In the genomic region with DNA sequence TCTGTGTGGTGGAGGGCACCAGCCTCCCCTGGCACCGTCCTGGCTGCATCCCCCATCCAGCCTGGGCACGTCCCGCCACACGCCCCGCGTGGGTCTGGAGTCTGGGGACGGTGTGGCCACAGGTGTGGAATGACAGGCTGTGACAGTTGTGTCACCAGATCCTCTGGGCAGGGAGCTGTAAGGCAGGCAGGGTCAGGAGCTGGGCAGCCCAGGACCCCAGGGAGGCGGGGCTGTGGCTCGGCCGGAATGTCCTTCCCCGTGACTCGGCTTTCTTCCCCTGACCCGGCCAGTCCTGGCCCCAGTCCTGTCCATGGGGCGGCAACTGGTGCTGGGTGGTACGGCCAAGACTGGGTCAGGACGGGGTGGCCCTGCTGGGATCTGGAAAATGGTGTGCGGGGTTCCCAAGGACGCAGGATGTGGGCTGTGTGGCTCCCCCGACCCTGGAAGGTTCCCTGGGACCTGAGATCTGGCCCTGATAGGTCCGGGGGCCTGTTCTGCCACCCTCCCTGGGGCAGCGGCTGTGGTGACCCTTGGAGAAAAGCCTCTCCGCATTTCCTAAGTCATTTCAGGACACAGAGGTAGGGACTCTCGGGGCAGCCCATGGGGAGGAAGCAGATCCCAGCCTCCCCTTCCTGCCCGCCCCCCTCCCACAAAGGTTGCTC, we compare ENCODE assay signal across 1 cellular context.
TF ChIP-seq lines count a peak whose summit lies in the region.

No MANE protein-coding gene starts in this region.

TF ChIP-seq in GM23338, 12 proteins besides CTCF, POLR2A, EP300 and RAD21:
- TF ChIP-seq, protein P1, sequence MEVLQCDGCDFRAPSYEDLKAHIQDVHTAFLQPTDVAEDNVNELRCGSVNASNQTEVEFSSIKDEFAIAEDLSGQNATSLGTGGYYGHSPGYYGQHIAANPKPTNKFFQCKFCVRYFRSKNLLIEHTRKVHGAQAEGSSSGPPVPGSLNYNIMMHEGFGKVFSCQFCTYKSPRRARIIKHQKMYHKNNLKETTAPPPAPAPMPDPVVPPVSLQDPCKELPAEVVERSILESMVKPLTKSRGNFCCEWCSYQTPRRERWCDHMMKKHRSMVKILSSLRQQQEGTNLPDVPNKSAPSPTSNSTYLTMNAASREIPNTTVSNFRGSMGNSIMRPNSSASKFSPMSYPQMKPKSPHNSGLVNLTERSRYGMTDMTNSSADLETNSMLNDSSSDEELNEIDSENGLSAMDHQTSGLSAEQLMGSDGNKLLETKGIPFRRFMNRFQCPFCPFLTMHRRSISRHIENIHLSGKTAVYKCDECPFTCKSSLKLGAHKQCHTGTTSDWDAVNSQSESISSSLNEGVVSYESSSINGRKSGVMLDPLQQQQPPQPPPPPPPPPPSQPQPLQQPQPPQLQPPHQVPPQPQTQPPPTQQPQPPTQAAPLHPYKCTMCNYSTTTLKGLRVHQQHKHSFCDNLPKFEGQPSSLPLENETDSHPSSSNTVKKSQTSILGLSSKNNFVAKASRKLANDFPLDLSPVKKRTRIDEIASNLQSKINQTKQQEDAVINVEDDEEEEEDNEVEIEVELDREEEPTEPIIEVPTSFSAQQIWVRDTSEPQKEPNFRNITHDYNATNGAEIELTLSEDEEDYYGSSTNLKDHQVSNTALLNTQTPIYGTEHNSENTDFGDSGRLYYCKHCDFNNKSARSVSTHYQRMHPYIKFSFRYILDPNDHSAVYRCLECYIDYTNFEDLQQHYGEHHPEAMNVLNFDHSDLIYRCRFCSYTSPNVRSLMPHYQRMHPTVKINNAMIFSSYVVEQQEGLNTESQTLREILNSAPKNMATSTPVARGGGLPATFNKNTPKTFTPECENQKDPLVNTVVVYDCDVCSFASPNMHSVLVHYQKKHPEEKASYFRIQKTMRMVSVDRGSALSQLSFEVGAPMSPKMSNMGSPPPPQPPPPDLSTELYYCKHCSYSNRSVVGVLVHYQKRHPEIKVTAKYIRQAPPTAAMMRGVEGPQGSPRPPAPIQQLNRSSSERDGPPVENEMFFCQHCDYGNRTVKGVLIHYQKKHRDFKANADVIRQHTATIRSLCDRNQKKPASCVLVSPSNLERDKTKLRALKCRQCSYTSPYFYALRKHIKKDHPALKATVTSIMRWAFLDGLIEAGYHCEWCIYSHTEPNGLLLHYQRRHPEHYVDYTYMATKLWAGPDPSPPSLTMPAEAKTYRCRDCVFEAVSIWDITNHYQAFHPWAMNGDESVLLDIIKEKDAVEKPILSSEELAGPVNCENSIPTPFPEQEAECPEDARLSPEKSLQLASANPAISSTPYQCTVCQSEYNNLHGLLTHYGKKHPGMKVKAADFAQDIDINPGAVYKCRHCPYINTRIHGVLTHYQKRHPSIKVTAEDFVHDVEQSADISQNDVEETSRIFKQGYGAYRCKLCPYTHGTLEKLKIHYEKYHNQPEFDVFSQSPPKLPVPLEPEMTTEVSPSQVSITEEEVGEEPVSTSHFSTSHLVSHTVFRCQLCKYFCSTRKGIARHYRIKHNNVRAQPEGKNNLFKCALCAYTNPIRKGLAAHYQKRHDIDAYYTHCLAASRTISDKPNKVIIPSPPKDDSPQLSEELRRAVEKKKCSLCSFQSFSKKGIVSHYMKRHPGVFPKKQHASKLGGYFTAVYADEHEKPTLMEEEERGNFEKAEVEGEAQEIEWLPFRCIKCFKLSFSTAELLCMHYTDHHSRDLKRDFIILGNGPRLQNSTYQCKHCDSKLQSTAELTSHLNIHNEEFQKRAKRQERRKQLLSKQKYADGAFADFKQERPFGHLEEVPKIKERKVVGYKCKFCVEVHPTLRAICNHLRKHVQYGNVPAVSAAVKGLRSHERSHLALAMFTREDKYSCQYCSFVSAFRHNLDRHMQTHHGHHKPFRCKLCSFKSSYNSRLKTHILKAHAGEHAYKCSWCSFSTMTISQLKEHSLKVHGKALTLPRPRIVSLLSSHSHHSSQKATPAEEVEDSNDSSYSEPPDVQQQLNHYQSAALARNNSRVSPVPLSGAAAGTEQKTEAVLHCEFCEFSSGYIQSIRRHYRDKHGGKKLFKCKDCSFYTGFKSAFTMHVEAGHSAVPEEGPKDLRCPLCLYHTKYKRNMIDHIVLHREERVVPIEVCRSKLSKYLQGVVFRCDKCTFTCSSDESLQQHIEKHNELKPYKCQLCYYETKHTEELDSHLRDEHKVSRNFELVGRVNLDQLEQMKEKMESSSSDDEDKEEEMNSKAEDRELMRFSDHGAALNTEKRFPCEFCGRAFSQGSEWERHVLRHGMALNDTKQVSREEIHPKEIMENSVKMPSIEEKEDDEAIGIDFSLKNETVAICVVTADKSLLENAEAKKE (CRISPR knock-in tag; IDR thresholded peaks at IDR 0.05), result no peak
- TF ChIP-seq STAT1 (IDR thresholded peaks at IDR 0.05; ENCODE audit: unreplicated experiment), result no peak
- TF ChIP-seq JUNB (IDR thresholded peaks at IDR 0.05; ENCODE audit: unreplicated experiment), result no peak
- TF ChIP-seq, protein P2, sequence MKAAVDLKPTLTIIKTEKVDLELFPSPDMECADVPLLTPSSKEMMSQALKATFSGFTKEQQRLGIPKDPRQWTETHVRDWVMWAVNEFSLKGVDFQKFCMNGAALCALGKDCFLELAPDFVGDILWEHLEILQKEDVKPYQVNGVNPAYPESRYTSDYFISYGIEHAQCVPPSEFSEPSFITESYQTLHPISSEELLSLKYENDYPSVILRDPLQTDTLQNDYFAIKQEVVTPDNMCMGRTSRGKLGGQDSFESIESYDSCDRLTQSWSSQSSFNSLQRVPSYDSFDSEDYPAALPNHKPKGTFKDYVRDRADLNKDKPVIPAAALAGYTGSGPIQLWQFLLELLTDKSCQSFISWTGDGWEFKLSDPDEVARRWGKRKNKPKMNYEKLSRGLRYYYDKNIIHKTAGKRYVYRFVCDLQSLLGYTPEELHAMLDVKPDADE (IDR thresholded peaks at IDR 0.05), result no peak
- no peak for TF ChIP-seq ZNF114 (CRISPR knock-in tag; IDR thresholded peaks at IDR 0.05)
- no peak for TF ChIP-seq ZNF331 (CRISPR knock-in tag; IDR thresholded peaks at IDR 0.05; ENCODE audit: low read depth)
- TF ChIP-seq NANOG (IDR thresholded peaks at IDR 0.05; ENCODE audit: borderline replicate concordance), result no peak
- TF ChIP-seq EZH2 (IDR thresholded peaks at IDR 0.05; ENCODE audit: low read depth, unreplicated experiment), result no peak
- no peak for TF ChIP-seq POLR2AphosphoS5 (IDR thresholded peaks at IDR 0.05; ENCODE audit: low read depth)
- TF ChIP-seq, protein P3, sequence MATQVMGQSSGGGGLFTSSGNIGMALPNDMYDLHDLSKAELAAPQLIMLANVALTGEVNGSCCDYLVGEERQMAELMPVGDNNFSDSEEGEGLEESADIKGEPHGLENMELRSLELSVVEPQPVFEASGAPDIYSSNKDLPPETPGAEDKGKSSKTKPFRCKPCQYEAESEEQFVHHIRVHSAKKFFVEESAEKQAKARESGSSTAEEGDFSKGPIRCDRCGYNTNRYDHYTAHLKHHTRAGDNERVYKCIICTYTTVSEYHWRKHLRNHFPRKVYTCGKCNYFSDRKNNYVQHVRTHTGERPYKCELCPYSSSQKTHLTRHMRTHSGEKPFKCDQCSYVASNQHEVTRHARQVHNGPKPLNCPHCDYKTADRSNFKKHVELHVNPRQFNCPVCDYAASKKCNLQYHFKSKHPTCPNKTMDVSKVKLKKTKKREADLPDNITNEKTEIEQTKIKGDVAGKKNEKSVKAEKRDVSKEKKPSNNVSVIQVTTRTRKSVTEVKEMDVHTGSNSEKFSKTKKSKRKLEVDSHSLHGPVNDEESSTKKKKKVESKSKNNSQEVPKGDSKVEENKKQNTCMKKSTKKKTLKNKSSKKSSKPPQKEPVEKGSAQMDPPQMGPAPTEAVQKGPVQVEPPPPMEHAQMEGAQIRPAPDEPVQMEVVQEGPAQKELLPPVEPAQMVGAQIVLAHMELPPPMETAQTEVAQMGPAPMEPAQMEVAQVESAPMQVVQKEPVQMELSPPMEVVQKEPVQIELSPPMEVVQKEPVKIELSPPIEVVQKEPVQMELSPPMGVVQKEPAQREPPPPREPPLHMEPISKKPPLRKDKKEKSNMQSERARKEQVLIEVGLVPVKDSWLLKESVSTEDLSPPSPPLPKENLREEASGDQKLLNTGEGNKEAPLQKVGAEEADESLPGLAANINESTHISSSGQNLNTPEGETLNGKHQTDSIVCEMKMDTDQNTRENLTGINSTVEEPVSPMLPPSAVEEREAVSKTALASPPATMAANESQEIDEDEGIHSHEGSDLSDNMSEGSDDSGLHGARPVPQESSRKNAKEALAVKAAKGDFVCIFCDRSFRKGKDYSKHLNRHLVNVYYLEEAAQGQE (IDR thresholded peaks at IDR 0.05; ENCODE audit: unreplicated experiment), result no peak
- TF ChIP-seq EZH2phosphoT487 (IDR thresholded peaks at IDR 0.05; ENCODE audit: unreplicated experiment), result no peak
- TF ChIP-seq CREB1 (CRISPR knock-in tag; IDR thresholded peaks at IDR 0.05; ENCODE audit: low read depth), result no peak
